ENCODE assay signal across 8 cellular contexts in genomic region chr1:47333578-47333921, GRCh38. TPM values are rescaled to one million over a fixed set of nuclear protein-coding genes. Genes with fewer than 3 reads are reported as not detected.
A peak's percentile ranks its signal among the peaks of the same experiment; 100 is the strongest.
DNase-seq lines count a peak whose midpoint lies in the region; ATAC-seq and TF ChIP-seq lines count a peak whose summit lies in the region.

A gene with protein sequence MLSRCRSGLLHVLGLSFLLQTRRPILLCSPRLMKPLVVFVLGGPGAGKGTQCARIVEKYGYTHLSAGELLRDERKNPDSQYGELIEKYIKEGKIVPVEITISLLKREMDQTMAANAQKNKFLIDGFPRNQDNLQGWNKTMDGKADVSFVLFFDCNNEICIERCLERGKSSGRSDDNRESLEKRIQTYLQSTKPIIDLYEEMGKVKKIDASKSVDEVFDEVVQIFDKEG (plus strand): TSS chr1:47333790. CDS start chr1:47333946, 156 bp downstream.

- peak; percentile 89 for DNase-seq in GM13976 (ENCODE audit: low spot score)
- DNase-seq in NCI-H1417 (lab: John Stamatoyannopoulos, UW): peak; percentile 88 to 94 (median 93)
- DNase-seq in T-cell: peak; percentile 41 to 79 (median 61)
- DNase-seq in left cardiac atrium: peak; percentile 92
- peak; percentile 79 for DNase-seq in prostate gland (ENCODE audit: low spot score)
- peak; percentile 85 for DNase-seq in ureter (ENCODE audit: low spot score)

- ATAC-seq in HG02840 (IDR thresholded peaks at IDR 0.05; ENCODE audit: low FRiP score, unreplicated experiment) (peak; percentile 77), T-cell (replicated peaks in 1 of 4) (peak; percentile 79 to 81 (median 80)), left cardiac atrium (peak; percentile 88 to 90)

- H3K36me3 Mint-ChIP-seq in T-cell: no peaks in the 10 kb centered on the region

- H3K4me1 Mint-ChIP-seq in T-cell: peaks cover 21 to 28% (median 27%) of the 10 kb centered on the region in 3 donors

- TF ChIP-seq POLR2A in prostate gland (IDR thresholded peaks at IDR 0.05): no peak

- H3K36me3 ChIP-seq in prostate gland: no peaks in the 10 kb centered on the region

- H3K4me3 Mint-ChIP-seq in T-cell: peak within 1 kb of the TSS in 1 of 3 donors; percentile 89

- H3K9me3 ChIP-seq in prostate gland: no peaks in the 10 kb centered on the region

- in situ Hi-C loops in GM13976 (cut with MboI; ENCODE audit: low sequenced_read_pairs, unreplicated experiment): no loop called here

- H3K27ac Mint-ChIP-seq in T-cell: peak within 1 kb of the TSS; percentile 86 to 91

- H3K27me3 Mint-ChIP-seq in T-cell: no peaks in the 10 kb centered on the region

- no peaks in the 10 kb centered on the region for H3K27me3 ChIP-seq in prostate gland (replicated peaks; ENCODE audit: insufficient read depth)

- no peaks in the 10 kb centered on the region for H3K9me3 Mint-ChIP-seq in T-cell

- POLR2A ChIA-PET in T-cell (lab: Charles Lee): interaction anchor here (0.6 to 0.8 kb wide), 2 partner anchors 19 to 39 kb away, joined by 3 read pairs; partner anchors contain the start of gene STIL (in 1 of the 2)

- H3K4me3 ChIP-seq in prostate gland: peak within 1 kb of the TSS; percentile 87 to 98

- WGBS in adipose tissue, 3 donors: 0 to 3% (median 1%) methylated on average over 6 to 39 of the region's 40 CpGs
- under 1% methylated on average over 24 of the region's 40 CpGs for WGBS in prostate gland

- intact Hi-C loops in left cardiac atrium (cut with DNase I) (no loop called here), prostate gland (cut with DNase I) (loop anchor here (1.0 to 10.0 kb wide), 2 partner anchors 19 to 391 kb away; partner anchors contain the start of gene STIL)

- no peaks in the 10 kb centered on the region for H3K4me1 ChIP-seq in prostate gland (replicated peaks)

- peak within 1 kb of the TSS; percentile 77 for H3K27ac ChIP-seq in adipose tissue (ENCODE audit: low read depth, low read length)
- peak within 1 kb of the TSS; percentile 96 to 97 for H3K27ac ChIP-seq in prostate gland

- CTCF ChIA-PET in T-cell (lab: Charles Lee): interaction anchor here (0.6 to 3.0 kb wide), 8 partner anchors 10 to 685 kb away, joined by 3 to 13 read pairs (median 3); partner anchors contain the start of genes FOXD2 (in 1 of the 2) and STIL (in 1 of the 2)

- TF ChIP-seq CTCF in GM13976 (IDR thresholded peaks at IDR 0.05; ENCODE audit: borderline replicate concordance, control extremely low read depth, extremely low read depth, insufficient read depth, missing control alignments): no peak
- TF ChIP-seq CTCF in prostate gland (IDR thresholded peaks at IDR 0.05): no peak

RNA-seq across cellular contexts. Expression of the gene that starts here (rescaled TPM):
- 100 to 1,000 TPM; 106 to 123 (median 112) TPM for total RNA-seq in T-cell
- polyA plus RNA-seq in adipose tissue: 100 to 1,000 TPM in 1 of 3 donors, 10 to 100 TPM in 2; 40.6 to 135 (median 74.7) TPM
- 10 to 100 TPM; 77.9 to 92.7 TPM for total RNA-seq in left cardiac atrium
- total RNA-seq in prostate gland: 100 to 1,000 TPM in 1 of 2 donors, 10 to 100 TPM in 1; 54.9 to 152 TPM
- 77.5 TPM for total RNA-seq in ureter

Comparison
In these comparisons a context has a peak if more than half of its experiments do, and no peak if none do; other contexts are left out.
1. Peak in every context shown above with its lines: DNase-seq, ATAC-seq, H3K4me3 ChIP-seq and H3K27ac ChIP-seq.